8 cellular contexts compared by ENCODE assay signal in the genomic region with DNA sequence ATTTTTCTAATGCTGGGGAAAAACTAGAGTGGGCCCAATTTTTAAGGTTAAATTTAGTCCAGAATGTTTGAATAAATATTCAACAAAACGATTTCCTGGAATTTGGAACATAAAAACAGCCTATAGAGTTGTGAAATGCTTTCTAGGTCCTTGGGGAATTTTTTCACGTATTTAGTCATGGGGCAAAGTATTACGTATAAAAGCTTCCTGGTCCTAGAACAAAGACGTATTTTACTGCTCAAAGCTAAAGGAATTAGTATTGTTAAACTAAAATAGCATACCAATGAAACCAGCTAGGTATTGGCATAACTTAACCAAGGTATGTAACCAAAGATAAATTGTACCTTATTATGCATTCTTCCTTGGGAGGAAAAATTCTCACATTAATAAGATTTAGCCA. TPM values are rescaled to one million over a fixed set of nuclear protein-coding genes. Genes with fewer than 3 reads are reported as not detected.
A peak's percentile ranks its signal among the peaks of the same experiment; 100 is the strongest.
DNase-seq lines count a peak whose midpoint lies in the region; ATAC-seq and TF ChIP-seq lines count a peak whose summit lies in the region.

No MANE protein-coding gene starts in this region.

- no peak for ATAC-seq in CD4-positive, CD25-positive, alpha-beta regulatory T cell (ENCODE audit: low read depth in 2 of 2)
- no peak for ATAC-seq in GM21619 (IDR thresholded peaks at IDR 0.05; ENCODE audit: unreplicated experiment)

- H3K27me3 ChIP-seq in CD4-positive, CD25-positive, alpha-beta regulatory T cell (ENCODE audit: control insufficient read depth, insufficient read depth, low read length) = peaks cover 17% of the 10 kb centered on the region
- H3K27me3 ChIP-seq in MG63 (no peaks in the 10 kb centered on the region), ectodermal cell (ENCODE audit: control insufficient read depth, insufficient read depth, low read length, poor library complexity, severe bottlenecking) (no peaks in the 10 kb centered on the region), Karpas-422 (ENCODE audit: low read length) (no peaks in the 10 kb centered on the region)

- TF ChIP-seq CTCF in nephron progenitor cell (IDR thresholded peaks at IDR 0.05) = no peak

- no peak overlapping the region for H3K27ac Mint-ChIP-seq in CD4-positive, CD25-positive, alpha-beta regulatory T cell
- H3K27ac Mint-ChIP-seq in nephron progenitor cell = no peak overlapping the region

- H3K27ac ChIP-seq in CD4-positive, CD25-positive, alpha-beta regulatory T cell (ENCODE audit: insufficient read depth, low read length, poor library complexity, severe bottlenecking) = no peak overlapping the region
- H3K27ac ChIP-seq in ectodermal cell (ENCODE audit: insufficient read depth, low read depth, low read length, poor library complexity, severe bottlenecking) (no peak overlapping the region), Karpas-422 (ENCODE audit: low read length) (no peak overlapping the region)

- no peaks in the 10 kb centered on the region for H3K9me3 ChIP-seq in CD4-positive, CD25-positive, alpha-beta regulatory T cell (ENCODE audit: control insufficient read depth in 2 of 2, low read length in 2 of 2)
- no peaks in the 10 kb centered on the region for H3K9me3 ChIP-seq in MG63
- H3K9me3 ChIP-seq in ectodermal cell (ENCODE audit: control insufficient read depth, low read length) = no peaks in the 10 kb centered on the region
- H3K9me3 ChIP-seq in Karpas-422 (ENCODE audit: low read length) = no peaks in the 10 kb centered on the region

- no peaks in the 10 kb centered on the region for H4K20me1 ChIP-seq in Karpas-422 (ENCODE audit: insufficient read depth, low read depth, low read length)

- peaks cover 15% of the 10 kb centered on the region for H3K4me1 ChIP-seq in CD4-positive, CD25-positive, alpha-beta regulatory T cell (ENCODE audit: control insufficient read depth, insufficient read depth, low read length, poor library complexity, severe bottlenecking)
- no peaks in the 10 kb centered on the region for H3K4me1 ChIP-seq in ectodermal cell (ENCODE audit: control insufficient read depth, insufficient read depth, low read length)
- H3K4me1 ChIP-seq in Karpas-422 (ENCODE audit: low read length) = peaks cover 3% of the 10 kb centered on the region; the same call in 1 of the 2 replicates

- peaks cover 0 to 1% (median 0%) of the 10 kb centered on the region in 7 donors for H3K9me3 Mint-ChIP-seq in CD4-positive, CD25-positive, alpha-beta regulatory T cell
- peaks cover 1% of the 10 kb centered on the region for H3K9me3 Mint-ChIP-seq in nephron progenitor cell

- no peak overlapping the region for H2AFZ ChIP-seq in Karpas-422 (ENCODE audit: low read length)

- H3K36me3 ChIP-seq in CD4-positive, CD25-positive, alpha-beta regulatory T cell (ENCODE audit: control insufficient read depth, insufficient read depth, low read length) = no peaks in the 10 kb centered on the region
- H3K36me3 ChIP-seq in MG63 = no peaks in the 10 kb centered on the region; the same call in 1 of the 2 replicates
- no peaks in the 10 kb centered on the region for H3K36me3 ChIP-seq in ectodermal cell (ENCODE audit: control insufficient read depth, insufficient read depth, low read length)
- no peaks in the 10 kb centered on the region for H3K36me3 ChIP-seq in Karpas-422 (ENCODE audit: insufficient read depth, low read length)

- H3K4me3 Mint-ChIP-seq in CD4-positive, CD25-positive, alpha-beta regulatory T cell = peak overlapping the region; percentile 83 to 92 (median 90)
- peak overlapping the region; percentile 92 for H3K4me3 Mint-ChIP-seq in nephron progenitor cell

- H3K9ac ChIP-seq in Karpas-422 (ENCODE audit: low read length) = no peak overlapping the region

- H3K27me3 Mint-ChIP-seq in CD4-positive, CD25-positive, alpha-beta regulatory T cell = peaks cover 34% of the 10 kb centered on the region
- peaks cover 12% of the 10 kb centered on the region for H3K27me3 Mint-ChIP-seq in nephron progenitor cell (ENCODE audit: low read depth, poor library complexity)

- WGBS in ectodermal cell, 2 experiments = 63% methylated on average over 2 to 4 of the region's 4 CpGs

- H3K4me3 ChIP-seq in CD4-positive, CD25-positive, alpha-beta regulatory T cell (ENCODE audit: low read depth, low read length) = peak overlapping the region; percentile 77
- H3K4me3 ChIP-seq in MG63 (peak overlapping the region; percentile 60), ectodermal cell (ENCODE audit: insufficient read depth, low read depth, low read length) (peak overlapping the region; percentile 90), Karpas-422 (ENCODE audit: low read length) (no peak overlapping the region)

- no peak overlapping the region for H3K4me2 ChIP-seq in Karpas-422 (ENCODE audit: low read depth, low read length, poor library complexity, severe bottlenecking)

- no peak for DNase-seq in CD4-positive, CD25-positive, alpha-beta regulatory T cell
- no peak for DNase-seq in MG63
- DNase-seq in nephron progenitor cell = no peak
- DNase-seq in NCI-H1092 (lab: John Stamatoyannopoulos, UW) = no peak
- no peak for DNase-seq in SW480 (ENCODE audit: low spot score)
- DNase-seq in Karpas-422 = no peak

- no peaks in the 10 kb centered on the region for H3K36me3 Mint-ChIP-seq in CD4-positive, CD25-positive, alpha-beta regulatory T cell
- H3K36me3 Mint-ChIP-seq in nephron progenitor cell (ENCODE audit: low read depth) = peaks cover 19% of the 10 kb centered on the region

- no peaks in the 10 kb centered on the region for H3K79me2 ChIP-seq in Karpas-422 (ENCODE audit: low read length)

- no peaks in the 10 kb centered on the region for H3K9me2 ChIP-seq in Karpas-422 (replicated peaks; ENCODE audit: insufficient read depth, low read length)

- peaks cover 18 to 23% (median 22%) of the 10 kb centered on the region in 4 donors for H3K4me1 Mint-ChIP-seq in CD4-positive, CD25-positive, alpha-beta regulatory T cell
- peaks cover 22% of the 10 kb centered on the region for H3K4me1 Mint-ChIP-seq in nephron progenitor cell

RNA-seq across cellular contexts. Expression of gene SESTD1, which starts 1.6 kb away (rescaled TPM):
- total RNA-seq in CD4-positive, CD25-positive, alpha-beta regulatory T cell = 7.3 TPM
- polyA plus RNA-seq in CD4-positive, CD25-positive, alpha-beta regulatory T cell = 1 to 10 TPM in 3 of 4 donors, under 1 TPM in 1; 0.63 to 7.2 (median 2.1) TPM
- 5.5 and 5.6 TPM in 2 replicates for total RNA-seq in MG63 (2014; rRNA removed; shearing (Covaris generic); ENCODE audit: low replicate concordance)
- 54.9 TPM for polyA plus RNA-seq in ectodermal cell (2013, experiment 1 of 4)
- polyA plus RNA-seq in ectodermal cell (2013, experiment 2 of 4) = 55.1 TPM
- 43.7 TPM for polyA plus RNA-seq in ectodermal cell (2013, experiment 3 of 4)
- polyA plus RNA-seq in ectodermal cell (2013, experiment 4 of 4) = 45.9 TPM
- total RNA-seq in Karpas-422 (2014; rRNA removed; shearing (Covaris generic); ENCODE audit: low replicate concordance) = 0.04 and 0.07 TPM in 2 replicates
